Comparison of ENCODE assay signal across 25 cellular contexts in genomic region chr1:41852091-41852490, GRCh38.
"Had no signal": no experiment of that assay in that cellular context is flagged by ENCODE, and none has a peak within 500 bp of the region (broad histone marks: within the 10 kb centered on the region; RNA-seq: fewer than 3 reads in every experiment).

No MANE protein-coding gene starts in this region.

- H3K4me1 ChIP-seq: colonic mucosa, pancreas had no signal

- H3K9me3 ChIP-seq: colonic mucosa, gastrocnemius medialis, pancreas, psoas muscle, sigmoid colon, suprapubic skin, tibial artery had no signal

- H3K27me3 ChIP-seq: colonic mucosa, gastrocnemius medialis, pancreas, sigmoid colon, suprapubic skin, tibial artery had no signal

- ATAC-seq: activated CD8-positive, alpha-beta memory T cell treated with anti-CD3 and anti-CD28 coated beads, Interleukin-2, amount 10 ng/mL, durations not matched to agents 7 days and 5 days; activated CD8-positive, alpha-beta T cell treated with anti-CD3 and anti-CD28 coated beads, Interleukin-2, amount 10 ng/mL, durations not matched to agents 7 days and 5 days; activated naive CD4-positive, alpha-beta T cell treated with anti-CD3 and anti-CD28 coated beads, Interleukin-2, amount 50 U/mL, for 72 hours had no signal

- H3K36me3 ChIP-seq: colonic mucosa, gastrocnemius medialis, pancreas, sigmoid colon, suprapubic skin, tibial artery had no signal

- H3K27ac ChIP-seq: colonic mucosa, pancreas, psoas muscle, sigmoid colon, suprapubic skin, tibial artery had no signal

- DNase-seq: activated CD4-positive, alpha-beta T cell treated with anti-CD3 and anti-CD28 coated beads, Interleukin-2, amount 50 U/mL, for 1 hour; activated CD4-positive, CD25-positive, alpha-beta regulatory T cell treated with anti-CD3 and anti-CD28 coated beads, Interleukin-2, amount 50 U/mL, for 72 hours; activated CD8-positive, alpha-beta memory T cell treated with anti-CD3 and anti-CD28 coated beads, Interleukin-2, amount 10 ng/mL, durations not matched to agents 7 days and 5 days; activated CD8-positive, alpha-beta T cell treated with anti-CD3 and anti-CD28 coated beads, Interleukin-2, amount 10 ng/mL, durations not matched to agents 7 days and 5 days; activated naive CD4-positive, alpha-beta T cell; activated T-cell treated with anti-CD3 and anti-CD28 coated beads, Interleukin-2, amount 50 U/mL, for 48 hours; cerebellar nuclear complex; colonic mucosa; effector CD8-positive, alpha-beta T cell; erythroblast; glutamatergic neuron; left ventricle myocardium superior; naive B cell; pancreas; psoas muscle; sigmoid colon; small intestine; stimulated activated CD4-positive, alpha-beta T cell treated with anti-CD3 and anti-CD28 coated beads, Interleukin-15, amount 100 ng/mL, for 24 hours; stimulated activated CD4-positive, alpha-beta T cell treated with anti-CD3 and anti-CD28 coated beads, Interleukin-2, amount 100 ng/mL, for 24 hours; stimulated activated naive CD4-positive, alpha-beta T cell; T-helper 2 cell; tibial artery had no signal

- H3K4me3 ChIP-seq: colonic mucosa, gastrocnemius medialis, pancreas, psoas muscle, sigmoid colon, suprapubic skin, tibial artery had no signal
